ENCODE assay signal across 1 cellular context in the genomic region with DNA sequence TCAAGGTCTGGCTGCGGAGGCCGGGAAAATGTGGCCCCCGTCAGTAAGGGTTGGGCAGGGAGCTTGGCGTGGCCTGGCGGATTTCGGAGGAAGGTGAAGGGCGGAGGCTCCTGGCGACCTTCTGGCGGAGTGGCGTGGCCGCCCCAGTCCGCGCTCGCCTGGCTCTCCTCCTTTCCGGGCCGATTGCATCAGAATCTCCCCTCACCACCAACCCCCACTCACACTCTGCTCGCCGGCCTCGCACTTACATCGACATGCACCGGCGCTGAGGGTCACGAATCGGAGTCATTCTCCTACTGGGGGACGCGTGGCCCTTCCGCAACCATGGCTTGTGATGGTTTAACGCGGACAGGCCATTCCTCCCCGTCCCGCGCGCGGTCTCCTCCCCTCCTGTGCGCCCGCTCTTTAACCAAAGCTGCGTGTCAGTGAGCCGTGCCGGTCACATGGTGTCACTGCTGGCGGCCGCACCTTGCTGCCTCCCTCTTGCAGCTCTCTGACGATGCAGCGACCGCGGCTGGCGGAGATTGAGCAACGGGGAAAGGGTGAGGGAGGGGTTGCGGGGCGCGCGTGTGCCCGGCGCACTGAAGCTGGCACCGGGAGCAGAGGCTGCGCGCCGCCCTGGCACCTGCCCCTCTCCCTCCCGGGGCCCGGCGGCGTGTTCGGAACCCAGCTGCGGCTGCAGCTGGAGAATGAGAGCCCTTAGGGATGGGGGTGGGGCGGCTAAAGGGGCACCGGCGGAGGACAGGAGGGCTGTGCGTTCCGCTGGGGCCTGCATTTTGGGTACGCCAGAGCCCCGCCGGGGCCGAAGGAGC.
TF ChIP-seq lines count a peak whose summit lies in the region.

A gene (minus strand): TSS at position 427 of the 812 bp plus-strand sequence. CDS start 29,243 bp downstream, outside the sequence.

TF ChIP-seq in HepG2, 621 proteins besides CTCF, POLR2A, EP300 and RAD21 (continued from another document and continues in another):
- TF ChIP-seq, protein P1, sequence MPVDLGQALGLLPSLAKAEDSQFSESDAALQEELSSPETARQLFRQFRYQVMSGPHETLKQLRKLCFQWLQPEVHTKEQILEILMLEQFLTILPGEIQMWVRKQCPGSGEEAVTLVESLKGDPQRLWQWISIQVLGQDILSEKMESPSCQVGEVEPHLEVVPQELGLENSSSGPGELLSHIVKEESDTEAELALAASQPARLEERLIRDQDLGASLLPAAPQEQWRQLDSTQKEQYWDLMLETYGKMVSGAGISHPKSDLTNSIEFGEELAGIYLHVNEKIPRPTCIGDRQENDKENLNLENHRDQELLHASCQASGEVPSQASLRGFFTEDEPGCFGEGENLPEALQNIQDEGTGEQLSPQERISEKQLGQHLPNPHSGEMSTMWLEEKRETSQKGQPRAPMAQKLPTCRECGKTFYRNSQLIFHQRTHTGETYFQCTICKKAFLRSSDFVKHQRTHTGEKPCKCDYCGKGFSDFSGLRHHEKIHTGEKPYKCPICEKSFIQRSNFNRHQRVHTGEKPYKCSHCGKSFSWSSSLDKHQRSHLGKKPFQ (CRISPR knock-in tag; IDR thresholded peaks at IDR 0.05; ENCODE audit: insufficient replicate concordance): peak; percentile 88
- TF ChIP-seq KDM5A (IDR thresholded peaks at IDR 0.05; ENCODE audit: borderline replicate concordance, low read length) (no peak), MBNL3 (CRISPR knock-in tag; conservative IDR thresholded peaks at IDR 0.05) (no peak), ZFP36L1 (CRISPR knock-in tag; IDR thresholded peaks at IDR 0.05) (no peak; the same call in 1 of the 2 replicates), REXO4 (CRISPR knock-in tag; IDR thresholded peaks at IDR 0.05; ENCODE audit: borderline replicate concordance) (no peak), BRD4 (CRISPR knock-in tag; IDR thresholded peaks at IDR 0.05) (peak; percentile 85), KLF11 (CRISPR knock-in tag; IDR thresholded peaks at IDR 0.05) (0 out of 2 replicates have a peak, but pooled peaks have one; percentile 79), ZBTB20 (CRISPR knock-in tag; IDR thresholded peaks at IDR 0.05; ENCODE audit: borderline replicate concordance, low read depth) (peak; percentile 93; the same call in 1 of the 2 replicates), ZFP41 (CRISPR knock-in tag; IDR thresholded peaks at IDR 0.05; ENCODE audit: borderline replicate concordance) (0 out of 2 replicates have a peak, but pooled peaks have one; percentile 20), MBD4 (IDR thresholded peaks at IDR 0.05; ENCODE audit: borderline replicate concordance, low read length) (no peak), SNAI1 (CRISPR knock-in tag; IDR thresholded peaks at IDR 0.05; ENCODE audit: borderline replicate concordance) (peak; percentile 97), AKAP8 (CRISPR knock-in tag; IDR thresholded peaks at IDR 0.05) (peak; percentile 59; the same call in 1 of the 2 replicates), ZNF629 (CRISPR knock-in tag; conservative IDR thresholded peaks at IDR 0.05) (peak; percentile 53), SATB2 (CRISPR knock-in tag; IDR thresholded peaks at IDR 0.05) (peak; percentile 80), ELF1 (CRISPR knock-in tag; IDR thresholded peaks at IDR 0.05) (peak; percentile 10; the same call in 1 of the 2 replicates), KDM2A (CRISPR knock-in tag; IDR thresholded peaks at IDR 0.05; ENCODE audit: borderline replicate concordance, low read depth) (peak; percentile 87), ZKSCAN1 (IDR thresholded peaks at IDR 0.05; ENCODE audit: low read length) (no peak), ZNF766 (CRISPR knock-in tag; IDR thresholded peaks at IDR 0.05; ENCODE audit: borderline replicate concordance) (peak; percentile 93; the same call in 1 of the 2 replicates), ZBTB3 (CRISPR knock-in tag; IDR thresholded peaks at IDR 0.05; ENCODE audit: borderline replicate concordance, low read depth) (peak; percentile 74; the same call in 1 of the 2 replicates), ZNF615 (CRISPR knock-in tag; IDR thresholded peaks at IDR 0.05; ENCODE audit: borderline replicate concordance) (peak; percentile 90), NONO (IDR thresholded peaks at IDR 0.05) (no peak), NONO (CRISPR knock-in tag; conservative IDR thresholded peaks at IDR 0.05) (peak; percentile 79), SALL2 (CRISPR knock-in tag; IDR thresholded peaks at IDR 0.05) (peak; percentile 96), ZNF350 (CRISPR knock-in tag; IDR thresholded peaks at IDR 0.05; ENCODE audit: borderline replicate concordance, low read depth) (peak; percentile 93), ZNF792 (CRISPR knock-in tag; IDR thresholded peaks at IDR 0.05) (no peak), REPIN1 (CRISPR knock-in tag; IDR thresholded peaks at IDR 0.05; ENCODE audit: borderline replicate concordance, low read depth) (peak; percentile 85), DR1 (CRISPR knock-in tag; IDR thresholded peaks at IDR 0.05) (peak; percentile 71), ZNF781 (CRISPR knock-in tag; IDR thresholded peaks at IDR 0.05; ENCODE audit: borderline replicate concordance, not compliant biosample characterization) (peak; percentile 98), HIVEP1 (CRISPR knock-in tag; IDR thresholded peaks at IDR 0.05) (peak; percentile 80; the same call in 1 of the 2 replicates), SNAPC2 (CRISPR knock-in tag; IDR thresholded peaks at IDR 0.05) (peak; percentile 95), ZNF230 (CRISPR knock-in tag; IDR thresholded peaks at IDR 0.05) (peak; percentile 90), NRL (CRISPR knock-in tag; IDR thresholded peaks at IDR 0.05; ENCODE audit: borderline replicate concordance) (peak; percentile 89), SSRP1 (CRISPR knock-in tag; IDR thresholded peaks at IDR 0.05) (peak; percentile 54; the same call in 1 of the 2 replicates), TBL1XR1 (IDR thresholded peaks at IDR 0.05; ENCODE audit: borderline replicate concordance, low read length, partially characterized antibody) (no peak)
- TF ChIP-seq, protein P2, sequence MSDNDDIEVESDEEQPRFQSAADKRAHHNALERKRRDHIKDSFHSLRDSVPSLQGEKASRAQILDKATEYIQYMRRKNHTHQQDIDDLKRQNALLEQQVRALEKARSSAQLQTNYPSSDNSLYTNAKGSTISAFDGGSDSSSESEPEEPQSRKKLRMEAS (IDR thresholded peaks at IDR 0.05): peak; percentile 96
- TF ChIP-seq, protein P3, sequence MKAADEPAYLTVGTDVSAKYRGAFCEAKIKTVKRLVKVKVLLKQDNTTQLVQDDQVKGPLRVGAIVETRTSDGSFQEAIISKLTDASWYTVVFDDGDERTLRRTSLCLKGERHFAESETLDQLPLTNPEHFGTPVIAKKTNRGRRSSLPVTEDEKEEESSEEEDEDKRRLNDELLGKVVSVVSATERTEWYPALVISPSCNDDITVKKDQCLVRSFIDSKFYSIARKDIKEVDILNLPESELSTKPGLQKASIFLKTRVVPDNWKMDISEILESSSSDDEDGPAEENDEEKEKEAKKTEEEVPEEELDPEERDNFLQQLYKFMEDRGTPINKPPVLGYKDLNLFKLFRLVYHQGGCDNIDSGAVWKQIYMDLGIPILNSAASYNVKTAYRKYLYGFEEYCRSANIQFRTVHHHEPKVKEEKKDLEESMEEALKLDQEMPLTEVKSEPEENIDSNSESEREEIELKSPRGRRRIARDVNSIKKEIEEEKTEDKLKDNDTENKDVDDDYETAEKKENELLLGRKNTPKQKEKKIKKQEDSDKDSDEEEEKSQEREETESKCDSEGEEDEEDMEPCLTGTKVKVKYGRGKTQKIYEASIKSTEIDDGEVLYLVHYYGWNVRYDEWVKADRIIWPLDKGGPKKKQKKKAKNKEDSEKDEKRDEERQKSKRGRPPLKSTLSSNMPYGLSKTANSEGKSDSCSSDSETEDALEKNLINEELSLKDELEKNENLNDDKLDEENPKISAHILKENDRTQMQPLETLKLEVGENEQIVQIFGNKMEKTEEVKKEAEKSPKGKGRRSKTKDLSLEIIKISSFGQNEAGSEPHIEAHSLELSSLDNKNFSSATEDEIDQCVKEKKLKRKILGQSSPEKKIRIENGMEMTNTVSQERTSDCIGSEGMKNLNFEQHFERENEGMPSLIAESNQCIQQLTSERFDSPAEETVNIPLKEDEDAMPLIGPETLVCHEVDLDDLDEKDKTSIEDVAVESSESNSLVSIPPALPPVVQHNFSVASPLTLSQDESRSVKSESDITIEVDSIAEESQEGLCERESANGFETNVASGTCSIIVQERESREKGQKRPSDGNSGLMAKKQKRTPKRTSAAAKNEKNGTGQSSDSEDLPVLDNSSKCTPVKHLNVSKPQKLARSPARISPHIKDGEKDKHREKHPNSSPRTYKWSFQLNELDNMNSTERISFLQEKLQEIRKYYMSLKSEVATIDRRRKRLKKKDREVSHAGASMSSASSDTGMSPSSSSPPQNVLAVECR (CRISPR knock-in tag; IDR thresholded peaks at IDR 0.05; ENCODE audit: borderline replicate concordance): peak; percentile 93
- TF ChIP-seq, protein P4, sequence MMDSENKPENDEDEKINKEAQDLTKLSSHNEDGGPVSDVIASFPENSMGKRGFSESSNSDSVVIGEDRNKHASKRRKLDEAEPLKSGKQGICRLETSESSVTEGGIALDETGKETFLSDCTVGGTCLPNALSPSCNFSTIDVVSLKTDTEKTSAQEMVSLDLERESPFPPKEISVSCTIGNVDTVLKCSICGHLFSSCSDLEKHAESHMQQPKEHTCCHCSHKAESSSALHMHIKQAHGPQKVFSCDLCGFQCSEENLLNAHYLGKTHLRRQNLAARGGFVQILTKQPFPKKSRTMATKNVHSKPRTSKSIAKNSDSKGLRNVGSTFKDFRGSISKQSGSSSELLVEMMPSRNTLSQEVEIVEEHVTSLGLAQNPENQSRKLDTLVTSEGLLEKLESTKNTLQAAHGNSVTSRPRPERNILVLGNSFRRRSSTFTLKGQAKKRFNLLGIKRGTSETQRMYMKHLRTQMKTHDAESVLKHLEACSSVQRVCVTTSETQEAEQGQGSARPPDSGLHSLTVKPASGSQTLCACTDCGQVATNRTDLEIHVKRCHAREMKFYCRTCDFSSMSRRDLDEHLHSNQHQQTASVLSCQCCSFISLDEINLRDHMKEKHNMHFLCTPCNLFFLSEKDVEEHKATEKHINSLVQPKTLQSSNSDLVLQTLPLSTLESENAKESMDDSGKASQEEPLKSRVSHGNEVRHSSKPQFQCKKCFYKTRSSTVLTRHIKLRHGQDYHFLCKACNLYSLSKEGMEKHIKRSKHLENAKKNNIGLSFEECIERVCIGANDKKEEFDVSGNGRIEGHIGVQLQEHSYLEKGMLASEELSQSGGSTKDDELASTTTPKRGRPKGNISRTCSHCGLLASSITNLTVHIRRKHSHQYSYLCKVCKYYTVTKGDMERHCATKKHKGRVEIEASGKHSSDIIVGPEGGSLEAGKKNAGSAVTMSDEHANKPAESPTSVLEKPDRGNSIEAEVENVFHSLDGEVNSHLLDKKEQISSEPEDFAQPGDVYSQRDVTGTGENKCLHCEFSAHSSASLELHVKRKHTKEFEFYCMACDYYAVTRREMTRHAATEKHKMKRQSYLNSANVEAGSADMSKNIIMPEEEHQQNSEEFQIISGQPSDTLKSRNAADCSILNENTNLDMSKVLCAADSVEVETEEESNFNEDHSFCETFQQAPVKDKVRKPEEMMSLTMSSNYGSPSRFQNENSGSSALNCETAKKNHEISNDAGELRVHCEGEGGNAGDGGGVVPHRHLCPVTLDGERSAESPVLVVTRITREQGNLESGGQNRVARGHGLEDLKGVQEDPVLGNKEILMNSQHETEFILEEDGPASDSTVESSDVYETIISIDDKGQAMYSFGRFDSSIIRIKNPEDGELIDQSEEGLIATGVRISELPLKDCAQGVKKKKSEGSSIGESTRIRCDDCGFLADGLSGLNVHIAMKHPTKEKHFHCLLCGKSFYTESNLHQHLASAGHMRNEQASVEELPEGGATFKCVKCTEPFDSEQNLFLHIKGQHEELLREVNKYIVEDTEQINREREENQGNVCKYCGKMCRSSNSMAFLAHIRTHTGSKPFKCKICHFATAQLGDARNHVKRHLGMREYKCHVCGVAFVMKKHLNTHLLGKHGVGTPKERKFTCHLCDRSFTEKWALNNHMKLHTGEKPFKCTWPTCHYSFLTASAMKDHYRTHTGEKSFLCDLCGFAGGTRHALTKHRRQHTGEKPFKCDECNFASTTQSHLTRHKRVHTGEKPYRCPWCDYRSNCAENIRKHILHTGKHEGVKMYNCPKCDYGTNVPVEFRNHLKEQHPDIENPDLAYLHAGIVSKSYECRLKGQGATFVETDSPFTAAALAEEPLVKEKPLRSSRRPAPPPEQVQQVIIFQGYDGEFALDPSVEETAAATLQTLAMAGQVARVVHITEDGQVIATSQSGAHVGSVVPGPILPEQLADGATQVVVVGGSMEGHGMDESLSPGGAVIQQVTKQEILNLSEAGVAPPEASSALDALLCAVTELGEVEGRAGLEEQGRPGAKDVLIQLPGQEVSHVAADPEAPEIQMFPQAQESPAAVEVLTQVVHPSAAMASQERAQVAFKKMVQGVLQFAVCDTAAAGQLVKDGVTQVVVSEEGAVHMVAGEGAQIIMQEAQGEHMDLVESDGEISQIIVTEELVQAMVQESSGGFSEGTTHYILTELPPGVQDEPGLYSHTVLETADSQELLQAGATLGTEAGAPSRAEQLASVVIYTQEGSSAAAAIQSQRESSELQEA (CRISPR knock-in tag; IDR thresholded peaks at IDR 0.05; ENCODE audit: not compliant biosample characterization): peak; percentile 89
- TF ChIP-seq, protein P5, sequence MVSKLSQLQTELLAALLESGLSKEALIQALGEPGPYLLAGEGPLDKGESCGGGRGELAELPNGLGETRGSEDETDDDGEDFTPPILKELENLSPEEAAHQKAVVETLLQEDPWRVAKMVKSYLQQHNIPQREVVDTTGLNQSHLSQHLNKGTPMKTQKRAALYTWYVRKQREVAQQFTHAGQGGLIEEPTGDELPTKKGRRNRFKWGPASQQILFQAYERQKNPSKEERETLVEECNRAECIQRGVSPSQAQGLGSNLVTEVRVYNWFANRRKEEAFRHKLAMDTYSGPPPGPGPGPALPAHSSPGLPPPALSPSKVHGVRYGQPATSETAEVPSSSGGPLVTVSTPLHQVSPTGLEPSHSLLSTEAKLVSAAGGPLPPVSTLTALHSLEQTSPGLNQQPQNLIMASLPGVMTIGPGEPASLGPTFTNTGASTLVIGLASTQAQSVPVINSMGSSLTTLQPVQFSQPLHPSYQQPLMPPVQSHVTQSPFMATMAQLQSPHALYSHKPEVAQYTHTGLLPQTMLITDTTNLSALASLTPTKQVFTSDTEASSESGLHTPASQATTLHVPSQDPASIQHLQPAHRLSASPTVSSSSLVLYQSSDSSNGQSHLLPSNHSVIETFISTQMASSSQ (IDR thresholded peaks at IDR 0.05; ENCODE audit: low read depth): no peak
- TF ChIP-seq, protein P5 (CRISPR knock-in tag; IDR thresholded peaks at IDR 0.05; ENCODE audit: borderline replicate concordance): peak; percentile 64
